ENCODE assay signal across 1 cellular context in the genomic region with DNA sequence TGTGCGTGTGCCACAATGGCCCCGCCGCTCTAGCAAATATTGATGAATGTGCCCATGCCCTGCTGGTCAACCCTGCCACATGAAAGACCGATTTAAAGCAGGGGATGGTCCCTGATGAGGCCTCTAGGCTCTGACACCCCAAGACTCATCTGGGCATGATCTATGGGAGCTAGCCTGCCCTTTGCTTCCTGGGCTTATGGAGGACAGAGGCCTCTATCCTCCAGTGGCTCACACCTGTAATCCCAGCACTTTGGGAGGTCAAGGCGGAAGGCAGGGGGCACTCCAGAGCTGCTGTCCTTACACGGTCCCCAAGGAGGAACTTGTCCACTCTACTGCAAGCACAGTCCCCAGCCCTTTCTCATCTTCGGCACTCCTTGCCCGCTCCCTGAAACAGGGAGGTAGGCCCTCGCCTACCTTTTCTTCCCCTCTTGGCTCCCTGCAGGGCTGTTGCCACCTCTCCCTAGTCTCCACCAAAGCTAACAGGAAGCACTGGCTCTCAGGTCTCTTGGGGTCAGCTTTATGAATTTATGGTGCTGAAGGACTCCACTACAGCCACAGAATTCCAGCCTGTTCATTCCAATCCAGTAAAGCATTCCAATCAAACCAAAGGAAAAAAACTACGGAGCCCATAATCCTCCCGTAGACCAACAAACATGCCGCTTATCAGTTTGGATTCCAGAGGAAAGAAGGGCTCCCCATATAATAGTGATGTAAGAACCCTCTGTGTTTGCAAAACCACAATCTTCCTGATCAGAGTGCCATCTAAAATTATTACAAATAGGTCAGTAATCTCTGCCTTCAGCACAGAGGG.
TF ChIP-seq lines count a peak whose summit lies in the region.

No MANE protein-coding gene starts in this region.

TF ChIP-seq in HepG2, 621 proteins besides CTCF, POLR2A, EP300 and RAD21 (continued from another document and continues in another):
- TF ChIP-seq, protein P1, sequence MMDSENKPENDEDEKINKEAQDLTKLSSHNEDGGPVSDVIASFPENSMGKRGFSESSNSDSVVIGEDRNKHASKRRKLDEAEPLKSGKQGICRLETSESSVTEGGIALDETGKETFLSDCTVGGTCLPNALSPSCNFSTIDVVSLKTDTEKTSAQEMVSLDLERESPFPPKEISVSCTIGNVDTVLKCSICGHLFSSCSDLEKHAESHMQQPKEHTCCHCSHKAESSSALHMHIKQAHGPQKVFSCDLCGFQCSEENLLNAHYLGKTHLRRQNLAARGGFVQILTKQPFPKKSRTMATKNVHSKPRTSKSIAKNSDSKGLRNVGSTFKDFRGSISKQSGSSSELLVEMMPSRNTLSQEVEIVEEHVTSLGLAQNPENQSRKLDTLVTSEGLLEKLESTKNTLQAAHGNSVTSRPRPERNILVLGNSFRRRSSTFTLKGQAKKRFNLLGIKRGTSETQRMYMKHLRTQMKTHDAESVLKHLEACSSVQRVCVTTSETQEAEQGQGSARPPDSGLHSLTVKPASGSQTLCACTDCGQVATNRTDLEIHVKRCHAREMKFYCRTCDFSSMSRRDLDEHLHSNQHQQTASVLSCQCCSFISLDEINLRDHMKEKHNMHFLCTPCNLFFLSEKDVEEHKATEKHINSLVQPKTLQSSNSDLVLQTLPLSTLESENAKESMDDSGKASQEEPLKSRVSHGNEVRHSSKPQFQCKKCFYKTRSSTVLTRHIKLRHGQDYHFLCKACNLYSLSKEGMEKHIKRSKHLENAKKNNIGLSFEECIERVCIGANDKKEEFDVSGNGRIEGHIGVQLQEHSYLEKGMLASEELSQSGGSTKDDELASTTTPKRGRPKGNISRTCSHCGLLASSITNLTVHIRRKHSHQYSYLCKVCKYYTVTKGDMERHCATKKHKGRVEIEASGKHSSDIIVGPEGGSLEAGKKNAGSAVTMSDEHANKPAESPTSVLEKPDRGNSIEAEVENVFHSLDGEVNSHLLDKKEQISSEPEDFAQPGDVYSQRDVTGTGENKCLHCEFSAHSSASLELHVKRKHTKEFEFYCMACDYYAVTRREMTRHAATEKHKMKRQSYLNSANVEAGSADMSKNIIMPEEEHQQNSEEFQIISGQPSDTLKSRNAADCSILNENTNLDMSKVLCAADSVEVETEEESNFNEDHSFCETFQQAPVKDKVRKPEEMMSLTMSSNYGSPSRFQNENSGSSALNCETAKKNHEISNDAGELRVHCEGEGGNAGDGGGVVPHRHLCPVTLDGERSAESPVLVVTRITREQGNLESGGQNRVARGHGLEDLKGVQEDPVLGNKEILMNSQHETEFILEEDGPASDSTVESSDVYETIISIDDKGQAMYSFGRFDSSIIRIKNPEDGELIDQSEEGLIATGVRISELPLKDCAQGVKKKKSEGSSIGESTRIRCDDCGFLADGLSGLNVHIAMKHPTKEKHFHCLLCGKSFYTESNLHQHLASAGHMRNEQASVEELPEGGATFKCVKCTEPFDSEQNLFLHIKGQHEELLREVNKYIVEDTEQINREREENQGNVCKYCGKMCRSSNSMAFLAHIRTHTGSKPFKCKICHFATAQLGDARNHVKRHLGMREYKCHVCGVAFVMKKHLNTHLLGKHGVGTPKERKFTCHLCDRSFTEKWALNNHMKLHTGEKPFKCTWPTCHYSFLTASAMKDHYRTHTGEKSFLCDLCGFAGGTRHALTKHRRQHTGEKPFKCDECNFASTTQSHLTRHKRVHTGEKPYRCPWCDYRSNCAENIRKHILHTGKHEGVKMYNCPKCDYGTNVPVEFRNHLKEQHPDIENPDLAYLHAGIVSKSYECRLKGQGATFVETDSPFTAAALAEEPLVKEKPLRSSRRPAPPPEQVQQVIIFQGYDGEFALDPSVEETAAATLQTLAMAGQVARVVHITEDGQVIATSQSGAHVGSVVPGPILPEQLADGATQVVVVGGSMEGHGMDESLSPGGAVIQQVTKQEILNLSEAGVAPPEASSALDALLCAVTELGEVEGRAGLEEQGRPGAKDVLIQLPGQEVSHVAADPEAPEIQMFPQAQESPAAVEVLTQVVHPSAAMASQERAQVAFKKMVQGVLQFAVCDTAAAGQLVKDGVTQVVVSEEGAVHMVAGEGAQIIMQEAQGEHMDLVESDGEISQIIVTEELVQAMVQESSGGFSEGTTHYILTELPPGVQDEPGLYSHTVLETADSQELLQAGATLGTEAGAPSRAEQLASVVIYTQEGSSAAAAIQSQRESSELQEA (CRISPR knock-in tag; IDR thresholded peaks at IDR 0.05; ENCODE audit: not compliant biosample characterization) = no peak
- TF ChIP-seq, protein P2, sequence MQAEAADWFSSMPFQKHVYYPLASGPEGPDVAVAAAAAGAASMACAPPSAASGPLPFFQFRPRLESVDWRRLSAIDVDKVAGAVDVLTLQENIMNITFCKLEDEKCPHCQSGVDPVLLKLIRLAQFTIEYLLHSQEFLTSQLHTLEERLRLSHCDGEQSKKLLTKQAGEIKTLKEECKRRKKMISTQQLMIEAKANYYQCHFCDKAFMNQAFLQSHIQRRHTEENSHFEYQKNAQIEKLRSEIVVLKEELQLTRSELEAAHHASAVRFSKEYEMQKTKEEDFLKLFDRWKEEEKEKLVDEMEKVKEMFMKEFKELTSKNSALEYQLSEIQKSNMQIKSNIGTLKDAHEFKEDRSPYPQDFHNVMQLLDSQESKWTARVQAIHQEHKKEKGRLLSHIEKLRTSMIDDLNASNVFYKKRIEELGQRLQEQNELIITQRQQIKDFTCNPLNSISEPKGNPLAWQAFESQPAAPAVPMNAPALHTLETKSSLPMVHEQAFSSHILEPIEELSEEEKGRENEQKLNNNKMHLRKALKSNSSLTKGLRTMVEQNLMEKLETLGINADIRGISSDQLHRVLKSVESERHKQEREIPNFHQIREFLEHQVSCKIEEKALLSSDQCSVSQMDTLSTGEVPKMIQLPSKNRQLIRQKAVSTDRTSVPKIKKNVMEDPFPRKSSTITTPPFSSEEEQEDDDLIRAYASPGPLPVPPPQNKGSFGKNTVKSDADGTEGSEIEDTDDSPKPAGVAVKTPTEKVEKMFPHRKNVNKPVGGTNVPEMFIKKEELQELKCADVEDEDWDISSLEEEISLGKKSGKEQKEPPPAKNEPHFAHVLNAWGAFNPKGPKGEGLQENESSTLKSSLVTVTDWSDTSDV (CRISPR knock-in tag; IDR thresholded peaks at IDR 0.05) = peak; percentile 80; the same call in 1 of the 2 replicates
- TF ChIP-seq ARHGAP35 (CRISPR knock-in tag; IDR thresholded peaks at IDR 0.05; ENCODE audit: borderline replicate concordance) (no peak), ZIK1 (CRISPR knock-in tag; IDR thresholded peaks at IDR 0.05; ENCODE audit: borderline replicate concordance, low read depth) (no peak), ZNF205 (CRISPR knock-in tag; IDR thresholded peaks at IDR 0.05) (no peak), TOPORS (CRISPR knock-in tag; IDR thresholded peaks at IDR 0.05) (no peak; the same call in 1 of the 2 replicates), IKZF1 (IDR thresholded peaks at IDR 0.05) (no peak), ZNF790 (CRISPR knock-in tag; IDR thresholded peaks at IDR 0.05; ENCODE audit: borderline replicate concordance) (no peak), MYC (CRISPR knock-in tag; IDR thresholded peaks at IDR 0.05; ENCODE audit: borderline replicate concordance) (no peak), HOXA7 (CRISPR knock-in tag; IDR thresholded peaks at IDR 0.05) (no peak), ZNF570 (CRISPR knock-in tag; IDR thresholded peaks at IDR 0.05; ENCODE audit: borderline replicate concordance) (no peak), ZNF451 (CRISPR knock-in tag; IDR thresholded peaks at IDR 0.05) (peak; percentile 59; the same call in 1 of the 2 replicates), RFXANK (CRISPR knock-in tag; IDR thresholded peaks at IDR 0.05) (no peak), MAZ (IDR thresholded peaks at IDR 0.05; ENCODE audit: borderline replicate concordance, low read depth, low read length) (no peak), MAZ (CRISPR knock-in tag; IDR thresholded peaks at IDR 0.05; ENCODE audit: low read depth) (no peak), ZFY (CRISPR knock-in tag; IDR thresholded peaks at IDR 0.05) (peak; percentile 68), MTF2 (CRISPR knock-in tag; IDR thresholded peaks at IDR 0.05; ENCODE audit: borderline replicate concordance) (peak; percentile 5; the same call in 1 of the 2 replicates), ONECUT2 (CRISPR knock-in tag; IDR thresholded peaks at IDR 0.05) (peak; percentile 21; the same call in 1 of the 2 replicates), TCF12 (IDR thresholded peaks at IDR 0.05) (no peak), TCF12 (CRISPR knock-in tag; IDR thresholded peaks at IDR 0.05) (no peak), TBX3 (IDR thresholded peaks at IDR 0.05; ENCODE audit: borderline replicate concordance) (no peak), THYN1 (CRISPR knock-in tag; IDR thresholded peaks at IDR 0.05; ENCODE audit: borderline replicate concordance, low read depth) (no peak), PHF5A (CRISPR knock-in tag; IDR thresholded peaks at IDR 0.05; ENCODE audit: low read depth, unreplicated experiment) (no peak), SMC3 (IDR thresholded peaks at IDR 0.05; ENCODE audit: low read length) (peak; percentile 76), RFXAP (CRISPR knock-in tag; IDR thresholded peaks at IDR 0.05; ENCODE audit: borderline replicate concordance) (peak; percentile 74; the same call in 1 of the 2 replicates)
- TF ChIP-seq, protein P3, sequence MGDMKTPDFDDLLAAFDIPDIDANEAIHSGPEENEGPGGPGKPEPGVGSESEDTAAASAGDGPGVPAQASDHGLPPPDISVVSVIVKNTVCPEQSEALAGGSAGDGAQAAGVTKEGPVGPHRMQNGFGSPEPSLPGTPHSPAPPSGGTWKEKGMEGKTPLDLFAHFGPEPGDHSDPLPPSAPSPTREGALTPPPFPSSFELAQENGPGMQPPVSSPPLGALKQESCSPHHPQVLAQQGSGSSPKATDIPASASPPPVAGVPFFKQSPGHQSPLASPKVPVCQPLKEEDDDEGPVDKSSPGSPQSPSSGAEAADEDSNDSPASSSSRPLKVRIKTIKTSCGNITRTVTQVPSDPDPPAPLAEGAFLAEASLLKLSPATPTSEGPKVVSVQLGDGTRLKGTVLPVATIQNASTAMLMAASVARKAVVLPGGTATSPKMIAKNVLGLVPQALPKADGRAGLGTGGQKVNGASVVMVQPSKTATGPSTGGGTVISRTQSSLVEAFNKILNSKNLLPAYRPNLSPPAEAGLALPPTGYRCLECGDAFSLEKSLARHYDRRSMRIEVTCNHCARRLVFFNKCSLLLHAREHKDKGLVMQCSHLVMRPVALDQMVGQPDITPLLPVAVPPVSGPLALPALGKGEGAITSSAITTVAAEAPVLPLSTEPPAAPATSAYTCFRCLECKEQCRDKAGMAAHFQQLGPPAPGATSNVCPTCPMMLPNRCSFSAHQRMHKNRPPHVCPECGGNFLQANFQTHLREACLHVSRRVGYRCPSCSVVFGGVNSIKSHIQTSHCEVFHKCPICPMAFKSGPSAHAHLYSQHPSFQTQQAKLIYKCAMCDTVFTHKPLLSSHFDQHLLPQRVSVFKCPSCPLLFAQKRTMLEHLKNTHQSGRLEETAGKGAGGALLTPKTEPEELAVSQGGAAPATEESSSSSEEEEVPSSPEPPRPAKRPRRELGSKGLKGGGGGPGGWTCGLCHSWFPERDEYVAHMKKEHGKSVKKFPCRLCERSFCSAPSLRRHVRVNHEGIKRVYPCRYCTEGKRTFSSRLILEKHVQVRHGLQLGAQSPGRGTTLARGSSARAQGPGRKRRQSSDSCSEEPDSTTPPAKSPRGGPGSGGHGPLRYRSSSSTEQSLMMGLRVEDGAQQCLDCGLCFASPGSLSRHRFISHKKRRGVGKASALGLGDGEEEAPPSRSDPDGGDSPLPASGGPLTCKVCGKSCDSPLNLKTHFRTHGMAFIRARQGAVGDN (CRISPR knock-in tag; IDR thresholded peaks at IDR 0.05) = peak; percentile 85; the same call in 1 of the 2 replicates
- TF ChIP-seq, protein P4, sequence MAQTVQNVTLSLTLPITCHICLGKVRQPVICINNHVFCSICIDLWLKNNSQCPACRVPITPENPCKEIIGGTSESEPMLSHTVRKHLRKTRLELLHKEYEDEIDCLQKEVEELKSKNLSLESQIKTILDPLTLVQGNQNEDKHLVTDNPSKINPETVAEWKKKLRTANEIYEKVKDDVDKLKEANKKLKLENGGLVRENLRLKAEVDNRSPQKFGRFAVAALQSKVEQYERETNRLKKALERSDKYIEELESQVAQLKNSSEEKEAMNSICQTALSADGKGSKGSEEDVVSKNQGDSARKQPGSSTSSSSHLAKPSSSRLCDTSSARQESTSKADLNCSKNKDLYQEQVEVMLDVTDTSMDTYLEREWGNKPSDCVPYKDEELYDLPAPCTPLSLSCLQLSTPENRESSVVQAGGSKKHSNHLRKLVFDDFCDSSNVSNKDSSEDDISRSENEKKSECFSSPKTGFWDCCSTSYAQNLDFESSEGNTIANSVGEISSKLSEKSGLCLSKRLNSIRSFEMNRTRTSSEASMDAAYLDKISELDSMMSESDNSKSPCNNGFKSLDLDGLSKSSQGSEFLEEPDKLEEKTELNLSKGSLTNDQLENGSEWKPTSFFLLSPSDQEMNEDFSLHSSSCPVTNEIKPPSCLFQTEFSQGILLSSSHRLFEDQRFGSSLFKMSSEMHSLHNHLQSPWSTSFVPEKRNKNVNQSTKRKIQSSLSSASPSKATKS (CRISPR knock-in tag; IDR thresholded peaks at IDR 0.05) = 0 out of 2 replicates have a peak, but pooled peaks have one; percentile 75
- TF ChIP-seq, protein P5, sequence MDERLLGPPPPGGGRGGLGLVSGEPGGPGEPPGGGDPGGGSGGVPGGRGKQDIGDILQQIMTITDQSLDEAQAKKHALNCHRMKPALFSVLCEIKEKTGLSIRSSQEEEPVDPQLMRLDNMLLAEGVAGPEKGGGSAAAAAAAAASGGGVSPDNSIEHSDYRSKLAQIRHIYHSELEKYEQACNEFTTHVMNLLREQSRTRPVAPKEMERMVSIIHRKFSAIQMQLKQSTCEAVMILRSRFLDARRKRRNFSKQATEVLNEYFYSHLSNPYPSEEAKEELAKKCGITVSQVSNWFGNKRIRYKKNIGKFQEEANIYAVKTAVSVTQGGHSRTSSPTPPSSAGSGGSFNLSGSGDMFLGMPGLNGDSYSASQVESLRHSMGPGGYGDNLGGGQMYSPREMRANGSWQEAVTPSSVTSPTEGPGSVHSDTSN (CRISPR knock-in tag; IDR thresholded peaks at IDR 0.05) = no peak; the same call in none of the 2 replicates
- TF ChIP-seq, protein P6, sequence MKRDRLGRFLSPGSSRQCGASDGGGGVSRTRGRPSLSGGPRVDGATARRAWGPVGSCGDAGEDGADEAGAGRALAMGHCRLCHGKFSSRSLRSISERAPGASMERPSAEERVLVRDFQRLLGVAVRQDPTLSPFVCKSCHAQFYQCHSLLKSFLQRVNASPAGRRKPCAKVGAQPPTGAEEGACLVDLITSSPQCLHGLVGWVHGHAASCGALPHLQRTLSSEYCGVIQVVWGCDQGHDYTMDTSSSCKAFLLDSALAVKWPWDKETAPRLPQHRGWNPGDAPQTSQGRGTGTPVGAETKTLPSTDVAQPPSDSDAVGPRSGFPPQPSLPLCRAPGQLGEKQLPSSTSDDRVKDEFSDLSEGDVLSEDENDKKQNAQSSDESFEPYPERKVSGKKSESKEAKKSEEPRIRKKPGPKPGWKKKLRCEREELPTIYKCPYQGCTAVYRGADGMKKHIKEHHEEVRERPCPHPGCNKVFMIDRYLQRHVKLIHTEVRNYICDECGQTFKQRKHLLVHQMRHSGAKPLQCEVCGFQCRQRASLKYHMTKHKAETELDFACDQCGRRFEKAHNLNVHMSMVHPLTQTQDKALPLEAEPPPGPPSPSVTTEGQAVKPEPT (CRISPR knock-in tag; IDR thresholded peaks at IDR 0.05; ENCODE audit: low read depth) = no peak
- TF ChIP-seq, protein P7, sequence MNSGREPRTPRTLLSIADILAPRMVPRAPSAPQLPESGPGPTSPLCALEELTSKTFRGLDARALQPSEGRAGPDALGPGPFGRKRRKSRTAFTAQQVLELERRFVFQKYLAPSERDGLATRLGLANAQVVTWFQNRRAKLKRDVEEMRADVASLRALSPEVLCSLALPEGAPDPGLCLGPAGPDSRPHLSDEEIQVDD (CRISPR knock-in tag; IDR thresholded peaks at IDR 0.05; ENCODE audit: borderline replicate concordance) = peak; percentile 18; the same call in 1 of the 2 replicates
